8 cellular contexts compared by ENCODE assay signal in genomic region chrX:103607385-103608304, GRCh38. TPM values are rescaled to one million over a fixed set of nuclear protein-coding genes. Genes with fewer than 3 reads are reported as not detected.
DNase-seq lines count a peak whose midpoint lies in the region; ATAC-seq and TF ChIP-seq lines count a peak whose summit lies in the region.

A gene with protein sequence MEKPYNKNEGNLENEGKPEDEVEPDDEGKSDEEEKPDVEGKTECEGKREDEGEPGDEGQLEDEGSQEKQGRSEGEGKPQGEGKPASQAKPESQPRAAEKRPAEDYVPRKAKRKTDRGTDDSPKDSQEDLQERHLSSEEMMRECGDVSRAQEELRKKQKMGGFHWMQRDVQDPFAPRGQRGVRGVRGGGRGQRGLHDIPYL (plus strand): TSS chrX:103607963. CDS start chrX:103609065, 1,102 bp downstream.

- H4K20me1 ChIP-seq in PC-3 (ENCODE audit: low read length): no peaks in the 10 kb centered on the region

- DNase-seq in AG08396 (ENCODE audit: low spot score) (peak; percentile 69), PC-3 (peak; percentile 37), anterior cingulate cortex (lab: John Stamatoyannopoulos, UW) (peak in 55 of 58 donors; percentile 2 to 72 (median 42)), left ventricle myocardium inferior (peak; percentile 40), posterior vena cava (ENCODE audit: low spot score) (peak; percentile 87), DMS153 treated with DMSO at 0.1 percent for 48 hours (lab: John Stamatoyannopoulos, UW; ENCODE audit: unreplicated experiment) (no peak)

- H3K4me1 ChIP-seq in PC-3 (ENCODE audit: insufficient read depth, low read length): peaks cover 13% of the 10 kb centered on the region
- H3K4me1 ChIP-seq in left ventricle myocardium inferior: peaks cover 6% of the 10 kb centered on the region

- H3K36me3 ChIP-seq in PC-3 (ENCODE audit: low read depth, low read length): no peaks in the 10 kb centered on the region
- H3K36me3 ChIP-seq in left ventricle myocardium inferior: no peaks in the 10 kb centered on the region

- H3K4me2 ChIP-seq in PC-3 (ENCODE audit: low read length): peak within 1 kb of the TSS; percentile 94

- peaks cover 21% of the 10 kb centered on the region for H3K79me2 ChIP-seq in PC-3 (ENCODE audit: low read length)

- no peak for TF ChIP-seq CTCF in PC-3 (conservative IDR thresholded peaks at IDR 0.05; ENCODE audit: low read depth, low read length)
- no peak for TF ChIP-seq CTCF in left ventricle myocardium inferior (IDR thresholded peaks at IDR 0.05; ENCODE audit: borderline replicate concordance)

- CTCF ChIA-PET in PC-3 (lab: Charles Lee): interaction anchor here (0.6 kb wide), 1 partner anchor 264 kb away, joined by 5 read pairs; no protein-coding TSS in a partner anchor

- no peaks in the 10 kb centered on the region for H3K9me2 ChIP-seq in PC-3 (replicated peaks; ENCODE audit: low read length)

- H3K27ac ChIP-seq in PC-3 (ENCODE audit: low read length): peak within 1 kb of the TSS; percentile 39; the same call in 1 of the 2 replicates
- H3K27ac ChIP-seq in left ventricle myocardium inferior (replicated peaks): peak within 1 kb of the TSS; percentile 85

- intact Hi-C loops in PC-3 (cut with micrococcal nuclease): no loop called here
- intact Hi-C loops in left ventricle myocardium inferior (cut with micrococcal nuclease): no loop called here
- intact Hi-C loops in posterior vena cava (cut with DNase I): loop anchor here in 1 of 2 donors (10.0 kb wide), 1 partner anchor 73 kb away; no protein-coding TSS in a partner anchor

- H2AFZ ChIP-seq in PC-3 (ENCODE audit: low read length): peak within 1 kb of the TSS; percentile 94

- no peaks in the 10 kb centered on the region for H3K9me3 ChIP-seq in PC-3 (ENCODE audit: low read length)
- H3K9me3 ChIP-seq in left ventricle myocardium inferior (replicated peaks): no peaks in the 10 kb centered on the region

- peak within 1 kb of the TSS; percentile 91 for H3K9ac ChIP-seq in PC-3 (ENCODE audit: low read length)

- H3K27me3 ChIP-seq in PC-3 (ENCODE audit: low read length): no peaks in the 10 kb centered on the region
- H3K27me3 ChIP-seq in left ventricle myocardium inferior (ENCODE audit: low read depth): no peaks in the 10 kb centered on the region

- H3K4me3 ChIP-seq in PC-3 (ENCODE audit: low read length): peak within 1 kb of the TSS; percentile 93
- peak within 1 kb of the TSS; percentile 77 for H3K4me3 ChIP-seq in left ventricle myocardium inferior

- POLR2A ChIA-PET in PC-3 (lab: Charles Lee; ENCODE audit: unreplicated experiment): interaction anchor here (0.7 kb wide), 1 partner anchor 222 kb away, joined by 5 read pairs; no protein-coding TSS in a partner anchor

- H3F3A ChIP-seq in PC-3 (ENCODE audit: low read length, unreplicated experiment): no peaks in the 10 kb centered on the region

- ATAC-seq in GM18861 (IDR thresholded peaks at IDR 0.05; ENCODE audit: unreplicated experiment) (peak; percentile 49), HG03103 (IDR thresholded peaks at IDR 0.05; ENCODE audit: low read depth, unreplicated experiment) (peak; percentile 63), PC-3 (peak; percentile 83)

- TSS peak; percentile 66 for BruUV-seq in PC-3 (replicated peaks; lab: Mats Ljungman, UMichigan)

RNA-seq across cellular contexts. Expression of the gene that starts here (rescaled TPM):
- 18.3 and 21.1 TPM in 2 replicates for total RNA-seq in PC-3 (2014; rRNA removed)
- total RNA-seq in left ventricle myocardium inferior: 18.2 TPM
- 100 to 1,000 TPM in 1 of 2 donors, 10 to 100 TPM in 1; 87.0 to 113 TPM for total RNA-seq in posterior vena cava
